1 cellular context compared by ENCODE assay signal in the genomic region with DNA sequence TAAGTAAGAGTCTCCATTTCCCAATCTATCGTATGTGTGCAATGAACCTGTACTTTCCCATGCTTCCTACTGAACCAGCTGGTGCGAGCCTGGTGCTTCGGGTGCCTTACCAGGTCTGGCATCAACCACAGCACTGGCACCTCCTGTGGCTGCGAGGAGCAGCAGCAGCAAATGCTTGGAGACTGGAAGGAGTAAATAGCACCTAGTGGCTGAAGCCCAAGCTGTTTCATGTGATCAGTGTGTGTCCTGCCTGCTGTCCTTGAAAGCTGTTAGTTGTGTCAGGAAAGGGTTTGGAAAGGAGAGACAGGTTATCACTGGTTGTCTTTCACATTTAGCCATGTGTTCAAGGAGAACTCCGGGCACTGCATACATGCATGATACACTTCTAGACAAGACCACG.
TF ChIP-seq lines count a peak whose summit lies in the region.

No MANE protein-coding gene starts in this region.

TF ChIP-seq in HepG2, 621 proteins besides CTCF, POLR2A, EP300 and RAD21 (continued from another document and continues in another):
- TF ChIP-seq ZNF609 (CRISPR knock-in tag; IDR thresholded peaks at IDR 0.05; ENCODE audit: borderline replicate concordance) = no peak
- no peak for TF ChIP-seq ZC3H4 (CRISPR knock-in tag; IDR thresholded peaks at IDR 0.05; ENCODE audit: borderline replicate concordance)
- TF ChIP-seq, protein P1, sequence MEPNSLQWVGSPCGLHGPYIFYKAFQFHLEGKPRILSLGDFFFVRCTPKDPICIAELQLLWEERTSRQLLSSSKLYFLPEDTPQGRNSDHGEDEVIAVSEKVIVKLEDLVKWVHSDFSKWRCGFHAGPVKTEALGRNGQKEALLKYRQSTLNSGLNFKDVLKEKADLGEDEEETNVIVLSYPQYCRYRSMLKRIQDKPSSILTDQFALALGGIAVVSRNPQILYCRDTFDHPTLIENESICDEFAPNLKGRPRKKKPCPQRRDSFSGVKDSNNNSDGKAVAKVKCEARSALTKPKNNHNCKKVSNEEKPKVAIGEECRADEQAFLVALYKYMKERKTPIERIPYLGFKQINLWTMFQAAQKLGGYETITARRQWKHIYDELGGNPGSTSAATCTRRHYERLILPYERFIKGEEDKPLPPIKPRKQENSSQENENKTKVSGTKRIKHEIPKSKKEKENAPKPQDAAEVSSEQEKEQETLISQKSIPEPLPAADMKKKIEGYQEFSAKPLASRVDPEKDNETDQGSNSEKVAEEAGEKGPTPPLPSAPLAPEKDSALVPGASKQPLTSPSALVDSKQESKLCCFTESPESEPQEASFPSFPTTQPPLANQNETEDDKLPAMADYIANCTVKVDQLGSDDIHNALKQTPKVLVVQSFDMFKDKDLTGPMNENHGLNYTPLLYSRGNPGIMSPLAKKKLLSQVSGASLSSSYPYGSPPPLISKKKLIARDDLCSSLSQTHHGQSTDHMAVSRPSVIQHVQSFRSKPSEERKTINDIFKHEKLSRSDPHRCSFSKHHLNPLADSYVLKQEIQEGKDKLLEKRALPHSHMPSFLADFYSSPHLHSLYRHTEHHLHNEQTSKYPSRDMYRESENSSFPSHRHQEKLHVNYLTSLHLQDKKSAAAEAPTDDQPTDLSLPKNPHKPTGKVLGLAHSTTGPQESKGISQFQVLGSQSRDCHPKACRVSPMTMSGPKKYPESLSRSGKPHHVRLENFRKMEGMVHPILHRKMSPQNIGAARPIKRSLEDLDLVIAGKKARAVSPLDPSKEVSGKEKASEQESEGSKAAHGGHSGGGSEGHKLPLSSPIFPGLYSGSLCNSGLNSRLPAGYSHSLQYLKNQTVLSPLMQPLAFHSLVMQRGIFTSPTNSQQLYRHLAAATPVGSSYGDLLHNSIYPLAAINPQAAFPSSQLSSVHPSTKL (CRISPR knock-in tag; IDR thresholded peaks at IDR 0.05) = peak; percentile 73
- TF ChIP-seq AKNA (CRISPR knock-in tag; IDR thresholded peaks at IDR 0.05; ENCODE audit: borderline replicate concordance) = no peak
- no peak; the same call in 1 of the 2 replicates for TF ChIP-seq ZNF766 (CRISPR knock-in tag; IDR thresholded peaks at IDR 0.05; ENCODE audit: borderline replicate concordance)
- no peak for TF ChIP-seq ATM (IDR thresholded peaks at IDR 0.05; ENCODE audit: borderline replicate concordance)
- TF ChIP-seq TBP (CRISPR knock-in tag; IDR thresholded peaks at IDR 0.05) = no peak
- no peak for TF ChIP-seq BCLAF1 (IDR thresholded peaks at IDR 0.05)
- TF ChIP-seq SMARCE1 (IDR thresholded peaks at IDR 0.05; ENCODE audit: borderline replicate concordance) = no peak
- TF ChIP-seq ERF (CRISPR knock-in tag; IDR thresholded peaks at IDR 0.05) = peak; percentile 40; the same call in 1 of the 2 replicates
- no peak for TF ChIP-seq ZFP36L2 (CRISPR knock-in tag; IDR thresholded peaks at IDR 0.05)
- TF ChIP-seq, protein P2, sequence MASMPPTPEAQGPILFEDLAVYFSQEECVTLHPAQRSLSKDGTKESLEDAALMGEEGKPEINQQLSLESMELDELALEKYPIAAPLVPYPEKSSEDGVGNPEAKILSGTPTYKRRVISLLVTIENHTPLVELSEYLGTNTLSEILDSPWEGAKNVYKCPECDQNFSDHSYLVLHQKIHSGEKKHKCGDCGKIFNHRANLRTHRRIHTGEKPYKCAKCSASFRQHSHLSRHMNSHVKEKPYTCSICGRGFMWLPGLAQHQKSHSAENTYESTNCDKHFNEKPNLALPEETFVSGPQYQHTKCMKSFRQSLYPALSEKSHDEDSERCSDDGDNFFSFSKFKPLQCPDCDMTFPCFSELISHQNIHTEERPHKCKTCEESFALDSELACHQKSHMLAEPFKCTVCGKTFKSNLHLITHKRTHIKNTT (CRISPR knock-in tag; IDR thresholded peaks at IDR 0.05) = no peak
- peak; percentile 81 for TF ChIP-seq FOXA3 (CRISPR knock-in tag; IDR thresholded peaks at IDR 0.05)
- no peak for TF ChIP-seq MYNN (CRISPR knock-in tag; IDR thresholded peaks at IDR 0.05; ENCODE audit: low read depth)
- TF ChIP-seq FOXP1 (IDR thresholded peaks at IDR 0.05) = no peak
- peak; percentile 69 for TF ChIP-seq FOXP1 (CRISPR knock-in tag; IDR thresholded peaks at IDR 0.05)
- TF ChIP-seq ZNF142 (CRISPR knock-in tag; IDR thresholded peaks at IDR 0.05) = no peak
- TF ChIP-seq MXI1 (IDR thresholded peaks at IDR 0.05; ENCODE audit: borderline replicate concordance, low read depth, low read length) = peak; percentile 8; the same call in 1 of the 3 replicates
- no peak for TF ChIP-seq PHB2 (IDR thresholded peaks at IDR 0.05; ENCODE audit: partially characterized antibody)
- TF ChIP-seq ZSCAN20 (CRISPR knock-in tag; IDR thresholded peaks at IDR 0.05; ENCODE audit: borderline replicate concordance) = no peak
- TF ChIP-seq, protein P3, sequence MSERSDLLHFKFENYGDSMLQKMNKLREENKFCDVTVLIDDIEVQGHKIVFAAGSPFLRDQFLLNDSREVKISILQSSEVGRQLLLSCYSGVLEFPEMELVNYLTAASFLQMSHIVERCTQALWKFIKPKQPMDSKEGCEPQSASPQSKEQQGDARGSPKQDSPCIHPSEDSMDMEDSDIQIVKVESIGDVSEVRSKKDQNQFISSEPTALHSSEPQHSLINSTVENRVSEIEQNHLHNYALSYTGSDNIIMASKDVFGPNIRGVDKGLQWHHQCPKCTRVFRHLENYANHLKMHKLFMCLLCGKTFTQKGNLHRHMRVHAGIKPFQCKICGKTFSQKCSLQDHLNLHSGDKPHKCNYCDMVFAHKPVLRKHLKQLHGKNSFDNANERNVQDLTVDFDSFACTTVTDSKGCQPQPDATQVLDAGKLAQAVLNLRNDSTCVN (CRISPR knock-in tag; IDR thresholded peaks at IDR 0.05; ENCODE audit: borderline replicate concordance) = no peak
- TF ChIP-seq SALL1 (CRISPR knock-in tag; IDR thresholded peaks at IDR 0.05) = peak; percentile 91
- peak; percentile 57; the same call in 1 of the 2 replicates for TF ChIP-seq HDAC2 (CRISPR knock-in tag; IDR thresholded peaks at IDR 0.05)
- TF ChIP-seq HOXA3 (CRISPR knock-in tag; IDR thresholded peaks at IDR 0.05) = peak; percentile 40
- peak; percentile 61; the same call in 1 of the 2 replicates for TF ChIP-seq SMC3 (IDR thresholded peaks at IDR 0.05; ENCODE audit: low read length)
- no peak; the same call in 1 of the 2 replicates for TF ChIP-seq SAP130 (CRISPR knock-in tag; IDR thresholded peaks at IDR 0.05; ENCODE audit: low read depth)
